9 cellular contexts compared by ENCODE assay signal in the genomic region with DNA sequence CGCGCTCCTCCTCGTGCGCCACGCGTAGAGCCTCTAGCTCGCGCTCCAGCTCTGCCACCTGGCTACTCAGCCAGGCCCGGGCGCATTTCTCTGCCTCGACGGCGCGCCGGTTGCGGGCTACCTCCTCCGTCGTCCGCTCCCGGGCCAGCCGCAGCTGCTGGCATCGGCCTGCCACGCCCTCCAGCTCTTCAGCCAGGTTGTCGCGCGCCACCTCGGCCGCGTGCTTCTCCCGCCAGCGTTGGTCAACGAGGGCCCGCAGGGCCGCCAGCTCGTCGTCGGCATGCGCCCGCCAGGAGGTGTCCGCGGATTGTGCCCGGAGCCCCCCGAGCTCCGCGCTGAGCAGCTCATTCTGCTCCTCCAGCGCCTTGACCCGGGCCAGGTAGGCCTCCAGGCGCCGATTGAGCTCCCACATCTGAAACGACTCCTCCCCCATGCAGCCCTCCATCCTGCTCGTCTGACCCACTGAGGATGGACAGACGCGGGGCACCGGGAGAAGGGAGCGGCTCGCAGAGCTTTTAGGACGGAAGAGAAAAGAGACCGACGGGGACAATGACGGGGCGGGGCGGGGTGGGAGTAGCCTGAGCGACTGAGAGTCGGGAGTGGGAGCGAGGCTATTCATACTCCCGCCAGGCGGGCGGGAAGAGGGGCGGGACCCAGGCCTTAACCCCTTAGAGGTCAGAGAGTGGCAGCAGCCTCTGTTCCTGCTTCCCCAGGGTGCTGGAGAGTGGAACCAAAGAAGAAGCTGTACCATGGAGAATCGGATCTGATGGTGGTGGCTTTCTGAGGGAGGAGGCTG. TPM values are rescaled to one million over a fixed set of nuclear protein-coding genes. Genes with fewer than 3 reads are reported as not detected.
DNase-seq lines count a peak whose midpoint lies in the region; ATAC-seq, FAIRE-seq and TF ChIP-seq lines count a peak whose summit lies in the region.
"Had no signal": no experiment of that assay in that cellular context is flagged by ENCODE, and none has a peak within 500 bp of the region (broad histone marks: within the 10 kb centered on the region; RNA-seq: fewer than 3 reads in every experiment).

A gene with protein sequence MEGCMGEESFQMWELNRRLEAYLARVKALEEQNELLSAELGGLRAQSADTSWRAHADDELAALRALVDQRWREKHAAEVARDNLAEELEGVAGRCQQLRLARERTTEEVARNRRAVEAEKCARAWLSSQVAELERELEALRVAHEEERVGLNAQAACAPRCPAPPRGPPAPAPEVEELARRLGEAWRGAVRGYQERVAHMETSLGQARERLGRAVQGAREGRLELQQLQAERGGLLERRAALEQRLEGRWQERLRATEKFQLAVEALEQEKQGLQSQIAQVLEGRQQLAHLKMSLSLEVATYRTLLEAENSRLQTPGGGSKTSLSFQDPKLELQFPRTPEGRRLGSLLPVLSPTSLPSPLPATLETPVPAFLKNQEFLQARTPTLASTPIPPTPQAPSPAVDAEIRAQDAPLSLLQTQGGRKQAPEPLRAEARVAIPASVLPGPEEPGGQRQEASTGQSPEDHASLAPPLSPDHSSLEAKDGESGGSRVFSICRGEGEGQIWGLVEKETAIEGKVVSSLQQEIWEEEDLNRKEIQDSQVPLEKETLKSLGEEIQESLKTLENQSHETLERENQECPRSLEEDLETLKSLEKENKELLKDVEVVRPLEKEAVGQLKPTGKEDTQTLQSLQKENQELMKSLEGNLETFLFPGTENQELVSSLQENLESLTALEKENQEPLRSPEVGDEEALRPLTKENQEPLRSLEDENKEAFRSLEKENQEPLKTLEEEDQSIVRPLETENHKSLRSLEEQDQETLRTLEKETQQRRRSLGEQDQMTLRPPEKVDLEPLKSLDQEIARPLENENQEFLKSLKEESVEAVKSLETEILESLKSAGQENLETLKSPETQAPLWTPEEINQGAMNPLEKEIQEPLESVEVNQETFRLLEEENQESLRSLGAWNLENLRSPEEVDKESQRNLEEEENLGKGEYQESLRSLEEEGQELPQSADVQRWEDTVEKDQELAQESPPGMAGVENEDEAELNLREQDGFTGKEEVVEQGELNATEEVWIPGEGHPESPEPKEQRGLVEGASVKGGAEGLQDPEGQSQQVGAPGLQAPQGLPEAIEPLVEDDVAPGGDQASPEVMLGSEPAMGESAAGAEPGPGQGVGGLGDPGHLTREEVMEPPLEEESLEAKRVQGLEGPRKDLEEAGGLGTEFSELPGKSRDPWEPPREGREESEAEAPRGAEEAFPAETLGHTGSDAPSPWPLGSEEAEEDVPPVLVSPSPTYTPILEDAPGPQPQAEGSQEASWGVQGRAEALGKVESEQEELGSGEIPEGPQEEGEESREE (N-terminal part only) (minus strand): TSS at position 588 of the 796 bp plus-strand sequence. CDS start 143 bp downstream, at position 445.

- intact Hi-C loops in MCF 10A (cut with micrococcal nuclease), result no loop called here
- intact Hi-C loops in psoas muscle (cut with DNase I), result loop anchor here in 1 of 2 donors (1.0 kb wide), 1 partner anchor 10 kb away; no protein-coding TSS in a partner anchor

- TF ChIP-seq CTCF in MCF 10A (IDR thresholded peaks at IDR 0.05; ENCODE audit: unreplicated experiment) (no peak), right atrium auricular region (IDR thresholded peaks at IDR 0.05) (peak in 1 of 2 donors; percentile 8), psoas muscle (IDR thresholded peaks at IDR 0.05) (no peak)

- H3K4me3 Mint-ChIP-seq in MCF 10A (ENCODE audit: unreplicated experiment), result no peak within 1 kb of the TSS
- peak within 1 kb of the TSS; percentile 29 for H3K4me3 Mint-ChIP-seq in activated T-helper 17 cell treated with anti-CD3 and anti-CD28 coated beads, Interleukin-2, amount 50 U/mL, for 72 hours
- H3K4me3 Mint-ChIP-seq: dendritic cell treated with granulocyte-macrophage colony-stimulating factor and Interleukin-4, amounts not matched to agents 40 ng/mL and 50 ng/mL, for 4 days had no signal

- in situ Hi-C loops in T47D (cut with HindIII; ENCODE audit: low pct_unique_long_range_greater_than_20kb, low sequenced_read_pairs), result no loop called here

- H3K36me3 ChIP-seq in right atrium auricular region (peaks cover 24% of the 10 kb centered on the region), psoas muscle (ENCODE audit: insufficient read depth in 1 of 2, low read depth in 1 of 2) (peaks cover 0 to 22% of the 10 kb centered on the region in 2 donors)

- POLR2A ChIA-PET in MCF 10A (lab: Yijun Ruan, JAX), result interaction anchor here (0.6 to 3.5 kb wide), 3 partner anchors 9 to 55 kb away, joined by 3 to 19 read pairs (median 5); no protein-coding TSS in a partner anchor

- no peak within 1 kb of the TSS for H3K27ac Mint-ChIP-seq in MCF 10A (ENCODE audit: low read depth, unreplicated experiment)
- H3K27ac Mint-ChIP-seq in activated T-helper 17 cell treated with anti-CD3 and anti-CD28 coated beads, Interleukin-2, amount 50 U/mL, for 72 hours, result no peak within 1 kb of the TSS
- H3K27ac Mint-ChIP-seq: dendritic cell treated with granulocyte-macrophage colony-stimulating factor and Interleukin-4, amounts not matched to agents 40 ng/mL and 50 ng/mL, for 4 days had no signal

- peaks cover 55% of the 10 kb centered on the region for H3K27me3 Mint-ChIP-seq in MCF 10A (ENCODE audit: insufficient read depth, unreplicated experiment)
- H3K27me3 Mint-ChIP-seq in activated T-helper 17 cell treated with anti-CD3 and anti-CD28 coated beads, Interleukin-2, amount 50 U/mL, for 72 hours, result peaks cover 56% of the 10 kb centered on the region

- no TSS peak for BruUV-seq in MCF 10A (replicated peaks; lab: Mats Ljungman, UMichigan)

- peaks cover 5% of the 10 kb centered on the region for H3K36me3 Mint-ChIP-seq in MCF 10A (ENCODE audit: insufficient read depth, unreplicated experiment)
- H3K36me3 Mint-ChIP-seq in activated T-helper 17 cell treated with anti-CD3 and anti-CD28 coated beads, Interleukin-2, amount 50 U/mL, for 72 hours (ENCODE audit: low read depth), result no peaks in the 10 kb centered on the region

- TF ChIP-seq POLR2A in GM12892 (IDR thresholded peaks at IDR 0.05; ENCODE audit: low read depth, low read length), result no peak

- peak; percentile 64 to 67 for DNase-seq in T47D (ENCODE audit: low read depth in 1 of 2, low spot score in 1 of 2)
- no peak for DNase-seq in MCF 10A (ENCODE audit: unreplicated experiment)
- DNase-seq in right atrium auricular region (ENCODE audit: low spot score), result peak; percentile 80
- DNase-seq in psoas muscle, result peak; percentile 81 to 85
- no peak for DNase-seq in GM12892 (ENCODE audit: insufficient read length)
- DNase-seq in activated CD4-positive, CD25-positive, alpha-beta regulatory T cell (lab: John Stamatoyannopoulos, UW), result no peak

- whole genome bisulfite sequencing in psoas muscle, 3 donors, result 2 to 3% (median 3%) methylated on average over 53 to 70 of the region's 70 CpGs

- no peak for ATAC-seq in activated T-helper 17 cell treated with anti-CD3 and anti-CD28 coated beads, Interleukin-2, amount 50 U/mL, for 72 hours (replicated peaks)
- ATAC-seq in psoas muscle (peak; percentile 75 to 87 (median 84)), GM21825 (IDR thresholded peaks at IDR 0.05; ENCODE audit: unreplicated experiment) (no peak)

- peak within 1 kb of the TSS; percentile 90 to 96 for H3K27ac ChIP-seq in right atrium auricular region
- H3K27ac ChIP-seq in psoas muscle, result peak within 1 kb of the TSS; percentile 80

- no peak for FAIRE-seq in GM12892 (lab: Jason Lieb, UNC)

- CTCF ChIA-PET in MCF 10A (lab: Yijun Ruan, JAX), result interaction anchor here (0.6 to 47.2 kb wide), 27 partner anchors 9 to 1864 kb away, joined by 3 to 2415 read pairs (median 4); a partner anchor contains a TSS

- H3K9me3 Mint-ChIP-seq in MCF 10A (ENCODE audit: unreplicated experiment), result no peaks in the 10 kb centered on the region
- H3K9me3 Mint-ChIP-seq in activated T-helper 17 cell treated with anti-CD3 and anti-CD28 coated beads, Interleukin-2, amount 50 U/mL, for 72 hours, result no peaks in the 10 kb centered on the region
- H3K9me3 Mint-ChIP-seq: dendritic cell treated with granulocyte-macrophage colony-stimulating factor and Interleukin-4, amounts not matched to agents 40 ng/mL and 50 ng/mL, for 4 days had no signal

- no peaks in the 10 kb centered on the region for H3K27me3 ChIP-seq in right atrium auricular region
- peaks cover 0 to 9% (median 2%) of the 10 kb centered on the region in 3 donors for H3K27me3 ChIP-seq in psoas muscle (ENCODE audit: insufficient read depth in 3 of 3, low read length in 2 of 3)

- H3K9me3 ChIP-seq in right atrium auricular region (no peaks in the 10 kb centered on the region), psoas muscle (no peaks in the 10 kb centered on the region)

- H3K4me3 ChIP-seq in right atrium auricular region (peak within 1 kb of the TSS; percentile 71 to 72), psoas muscle (peak within 1 kb of the TSS; percentile 74)

- H3K4me1 Mint-ChIP-seq in MCF 10A (ENCODE audit: insufficient read depth, unreplicated experiment), result peaks cover 6% of the 10 kb centered on the region
- peaks cover 7% of the 10 kb centered on the region for H3K4me1 Mint-ChIP-seq in activated T-helper 17 cell treated with anti-CD3 and anti-CD28 coated beads, Interleukin-2, amount 50 U/mL, for 72 hours

- H3K4me1 ChIP-seq in right atrium auricular region, result peaks cover 0 to 52% of the 10 kb centered on the region in 2 donors
- peaks cover 37% of the 10 kb centered on the region for H3K4me1 ChIP-seq in psoas muscle

RNA-seq across cellular contexts. Expression of the gene that starts here (rescaled TPM):
- total RNA-seq in MCF 10A (2022) (not detected in 2 replicates), right atrium auricular region (100 to 1,000 TPM; 134 to 173 TPM), psoas muscle (100 to 1,000 TPM in 1 of 4 donors, 10 to 100 TPM in 3; 40.5 to 581 (median 80.2) TPM)
- under 1 TPM in 1 of 2 donors, not detected in 1; 0.05 TPM for total RNA-seq in activated T-helper 17 cell treated with anti-CD3 and anti-CD28 coated beads, Interleukin-2, amount 50 U/mL, for 72 hours
- 10 to 100 TPM; 12.3 to 23.8 (median 17.2) TPM for polyA plus RNA-seq in psoas muscle
- not detected for polyA plus RNA-seq in GM12892 (2012; ENCODE audit: missing spikeins)

Comparison
In these comparisons a context has a peak if more than half of its experiments do, and no peak if none do; other contexts are left out.
1. RNA of the gene that starts here (total RNA-seq): 134 to 173 TPM in right atrium auricular region and 40.5 to 581 TPM in psoas muscle; 0.05 TPM in activated T-helper 17 cell treated with anti-CD3 and anti-CD28 coated beads, Interleukin-2, amount 50 U/mL, for 72 hours and not detected in MCF 10A; every median in the first group is over 10 times any median in the second.
2. DNase-seq: peak in T47D (2 of 2), right atrium auricular region (single experiment) and psoas muscle (2 of 2); none in MCF 10A (single experiment), GM12892 (single experiment) and activated CD4-positive, CD25-positive, alpha-beta regulatory T cell (0 of 4).
3. ATAC-seq: peak in psoas muscle (4 of 4); none in activated T-helper 17 cell treated with anti-CD3 and anti-CD28 coated beads, Interleukin-2, amount 50 U/mL, for 72 hours (single experiment) and GM21825 (single experiment).